12 cellular contexts compared by ENCODE assay signal in genomic region chr19:50514346-50515167, GRCh38. TPM values are rescaled to one million over a fixed set of nuclear protein-coding genes. Genes with fewer than 3 reads are reported as not detected.
DNase-seq lines count a peak whose midpoint lies in the region; ATAC-seq and TF ChIP-seq lines count a peak whose summit lies in the region.
"Had no signal": no experiment of that assay in that cellular context is flagged by ENCODE, and none has a peak within 500 bp of the region (broad histone marks: within the 10 kb centered on the region; RNA-seq: fewer than 3 reads in every experiment).

No MANE protein-coding gene starts in this region.

- H3K4me3 ChIP-seq in osteoblast (ENCODE audit: insufficient read depth, low read length): no peak overlapping the region
- H3K4me3 ChIP-seq: tibial nerve had no signal

- CTCF ChIA-PET in activated CD4-positive, alpha-beta memory T cell treated with anti-CD3 and anti-CD28 coated beads, Interleukin-2, amount 10 ng/mL, durations not matched to agents 7 days and 5 days (lab: Charles Lee): no interaction called here

- no peaks in the 10 kb centered on the region for H3K27me3 Mint-ChIP-seq in central memory CD8-positive, alpha-beta T cell
- peaks cover 2% of the 10 kb centered on the region for H3K27me3 Mint-ChIP-seq in activated CD4-positive, alpha-beta memory T cell treated with anti-CD3 and anti-CD28 coated beads, Interleukin-2, amount 10 ng/mL, durations not matched to agents 7 days and 5 days

- peaks cover 8% of the 10 kb centered on the region for H3K4me1 ChIP-seq in osteoblast (ENCODE audit: insufficient read depth, low read length)

- TF ChIP-seq CTCF in osteoblast (IDR thresholded peaks at IDR 0.05; ENCODE audit: extremely low read depth, low read depth, low read length): no peak
- TF ChIP-seq CTCF in GM20000 (IDR thresholded peaks at IDR 0.05; ENCODE audit: extremely low read depth, missing control alignments): no peak

- no peaks in the 10 kb centered on the region for H3K36me3 ChIP-seq in osteoblast (ENCODE audit: insufficient read depth, low read length)
- H3K36me3 ChIP-seq: tibial nerve had no signal

- DNase-seq in DMS153 (lab: John Stamatoyannopoulos, UW) (peak; percentile 5), DMS153 treated with DMSO at 0.1 percent for 48 hours (lab: John Stamatoyannopoulos, UW; ENCODE audit: unreplicated experiment) (no peak), NCI-H1694 treated with DMSO at 0.1 percent for 48 hours (lab: John Stamatoyannopoulos, UW) (peak; percentile 79), osteoblast (ENCODE audit: insufficient read length, low spot score, missing footprints) (peak; percentile 88), GM20000 (ENCODE audit: low spot score) (no peak)
- DNase-seq in central memory CD8-positive, alpha-beta T cell (ENCODE audit: low spot score in 2 of 2): no peak
- no peak for DNase-seq in activated CD4-positive, alpha-beta memory T cell treated with anti-CD3 and anti-CD28 coated beads, Interleukin-2, amount 10 ng/mL, durations not matched to agents 7 days and 5 days
- DNase-seq: activated T-cell treated with anti-CD3 and anti-CD28 coated beads, Interleukin-2, amount 50 U/mL, for 4 hours had no signal

- peak overlapping the region; percentile 64 for H3K27ac Mint-ChIP-seq in central memory CD8-positive, alpha-beta T cell (ENCODE audit: low read depth)
- no peak overlapping the region for H3K27ac Mint-ChIP-seq in activated CD4-positive, alpha-beta memory T cell treated with anti-CD3 and anti-CD28 coated beads, Interleukin-2, amount 10 ng/mL, durations not matched to agents 7 days and 5 days

- peaks cover 16% of the 10 kb centered on the region for H3K36me3 Mint-ChIP-seq in central memory CD8-positive, alpha-beta T cell (ENCODE audit: insufficient read depth)
- peaks cover 5% of the 10 kb centered on the region for H3K36me3 Mint-ChIP-seq in activated CD4-positive, alpha-beta memory T cell treated with anti-CD3 and anti-CD28 coated beads, Interleukin-2, amount 10 ng/mL, durations not matched to agents 7 days and 5 days (ENCODE audit: low read depth)

- no peak overlapping the region for H3K27ac ChIP-seq in osteoblast (ENCODE audit: low read depth, low read length)
- H3K27ac ChIP-seq: tibial nerve had no signal

- H3K4me3 Mint-ChIP-seq in central memory CD8-positive, alpha-beta T cell: no peak overlapping the region
- H3K4me3 Mint-ChIP-seq in activated CD4-positive, alpha-beta memory T cell treated with anti-CD3 and anti-CD28 coated beads, Interleukin-2, amount 10 ng/mL, durations not matched to agents 7 days and 5 days: no peak overlapping the region
- H3K4me3 Mint-ChIP-seq: activated T-cell treated with anti-CD3 and anti-CD28 coated beads, Interleukin-2, amount 50 U/mL, for 4 hours had no signal

- H3K4me1 Mint-ChIP-seq in central memory CD8-positive, alpha-beta T cell: peaks cover 18% of the 10 kb centered on the region
- H3K4me1 Mint-ChIP-seq in activated CD4-positive, alpha-beta memory T cell treated with anti-CD3 and anti-CD28 coated beads, Interleukin-2, amount 10 ng/mL, durations not matched to agents 7 days and 5 days: peaks cover 13% of the 10 kb centered on the region

- no peak overlapping the region for H3K4me2 ChIP-seq in osteoblast (ENCODE audit: insufficient read depth, low read length)

- ATAC-seq in central memory CD8-positive, alpha-beta T cell (replicated peaks; ENCODE audit: extremely low read depth, poor library complexity, severe bottlenecking): no peak
- no peak for ATAC-seq in GM21381 (IDR thresholded peaks at IDR 0.05; ENCODE audit: unreplicated experiment)
- ATAC-seq: activated T-cell treated with anti-CD3 and anti-CD28 coated beads, Interleukin-2, amount 50 U/mL, for 4 hours had no signal

- H3K79me2 ChIP-seq in osteoblast (ENCODE audit: insufficient read depth, low read length): peaks cover 8% of the 10 kb centered on the region

- POLR2A ChIA-PET in activated CD4-positive, alpha-beta memory T cell treated with anti-CD3 and anti-CD28 coated beads, Interleukin-2, amount 10 ng/mL, durations not matched to agents 7 days and 5 days (lab: Charles Lee): no interaction called here

- no peaks in the 10 kb centered on the region for H3K9me3 ChIP-seq in osteoblast (ENCODE audit: low read depth, low read length)
- H3K9me3 ChIP-seq: tibial nerve had no signal

- no peaks in the 10 kb centered on the region for H4K20me1 ChIP-seq in osteoblast (ENCODE audit: insufficient read depth, low read length)

- H3K27me3 ChIP-seq in osteoblast (ENCODE audit: insufficient read depth, low read length): no peaks in the 10 kb centered on the region
- H3K27me3 ChIP-seq: tibial nerve had no signal

- no peak overlapping the region for H2AFZ ChIP-seq in osteoblast (ENCODE audit: low read length)

- H3K9me3 Mint-ChIP-seq in central memory CD8-positive, alpha-beta T cell: no peaks in the 10 kb centered on the region
- H3K9me3 Mint-ChIP-seq in activated CD4-positive, alpha-beta memory T cell treated with anti-CD3 and anti-CD28 coated beads, Interleukin-2, amount 10 ng/mL, durations not matched to agents 7 days and 5 days: no peaks in the 10 kb centered on the region
- H3K9me3 Mint-ChIP-seq: activated T-cell treated with anti-CD3 and anti-CD28 coated beads, Interleukin-2, amount 50 U/mL, for 4 hours had no signal

RNA-seq across cellular contexts. Expression of gene ASPDH, which starts 0.8 kb away (rescaled TPM):
- not detected in 2 replicates for total RNA-seq in osteoblast
- total RNA-seq in activated CD4-positive, alpha-beta memory T cell treated with anti-CD3 and anti-CD28 coated beads, Interleukin-2, amount 10 ng/mL, durations not matched to agents 7 days and 5 days: not detected
- total RNA-seq: A172; activated T-cell treated with anti-CD3 and anti-CD28 coated beads, Interleukin-2, amount 50 U/mL, for 4 hours; dermis microvascular lymphatic vessel endothelial cell; tibial nerve had no signal

RNA-seq across cellular contexts. Expression of gene JOSD2, which starts 3.6 kb away (rescaled TPM):
- total RNA-seq in osteoblast: 19.4 and 22.8 TPM in 2 replicates
- 10 to 100 TPM; 44.7 to 51.4 TPM for total RNA-seq in activated CD4-positive, alpha-beta memory T cell treated with anti-CD3 and anti-CD28 coated beads, Interleukin-2, amount 10 ng/mL, durations not matched to agents 7 days and 5 days

RNA-seq across cellular contexts. Expression of gene GARIN5A, which starts 37.9 kb away (rescaled TPM):
- 0.29 and 0.36 TPM in 2 replicates for total RNA-seq in osteoblast
- total RNA-seq in activated CD4-positive, alpha-beta memory T cell treated with anti-CD3 and anti-CD28 coated beads, Interleukin-2, amount 10 ng/mL, durations not matched to agents 7 days and 5 days: under 1 TPM in 1 of 2 experiments, not detected in 1; 0.33 TPM
- total RNA-seq: tibial nerve had no signal

RNA-seq across cellular contexts. Expression of gene EMC10, which starts 38.2 kb away (rescaled TPM):
- 47.1 and 56.5 TPM in 2 replicates for total RNA-seq in osteoblast
- total RNA-seq in activated CD4-positive, alpha-beta memory T cell treated with anti-CD3 and anti-CD28 coated beads, Interleukin-2, amount 10 ng/mL, durations not matched to agents 7 days and 5 days: 10 to 100 TPM; 56.3 to 57.2 TPM

RNA-seq across cellular contexts. Expression of gene LRRC4B, which starts 53.7 kb away (rescaled TPM):
- total RNA-seq in osteoblast: not detected in 2 replicates
- not detected for total RNA-seq in activated CD4-positive, alpha-beta memory T cell treated with anti-CD3 and anti-CD28 coated beads, Interleukin-2, amount 10 ng/mL, durations not matched to agents 7 days and 5 days
- total RNA-seq: activated T-cell treated with anti-CD3 and anti-CD28 coated beads, Interleukin-2, amount 50 U/mL, for 4 hours; dermis microvascular lymphatic vessel endothelial cell had no signal

Comparison
In these comparisons a context has a peak if more than half of its experiments do, and no peak if none do; other contexts are left out.
1. DNase-seq: peak in DMS153 (single experiment), NCI-H1694 treated with DMSO at 0.1 percent for 48 hours (single experiment) and osteoblast (single experiment); none in DMS153 treated with DMSO at 0.1 percent for 48 hours (single experiment), central memory CD8-positive, alpha-beta T cell (0 of 2), GM20000 (single experiment) and activated CD4-positive, alpha-beta memory T cell treated with anti-CD3 and anti-CD28 coated beads, Interleukin-2, amount 10 ng/mL, durations not matched to agents 7 days and 5 days (single experiment).